Comparison of ENCODE assay signal across 39 cellular contexts in genomic region chrX:78429172-78429571, GRCh38.
"Had no signal": no experiment of that assay in that cellular context is flagged by ENCODE, and none has a peak within 500 bp of the region (broad histone marks: within the 10 kb centered on the region; RNA-seq: fewer than 3 reads in every experiment).

No MANE protein-coding gene starts in this region.

- FAIRE-seq: bronchial epithelial cell had no signal

- H3K4me3 ChIP-seq: adrenal gland, ascending aorta, body of pancreas, breast epithelium, cardiac muscle cell had no signal

- ATAC-seq: activated naive CD4-positive, alpha-beta T cell treated with anti-CD3 and anti-CD28 coated beads, Interleukin-2, amount 50 U/mL, for 72 hours; activated naive CD8-positive, alpha-beta T cell treated with anti-CD3 and anti-CD28 coated beads, Interleukin-2, amount 50 U/mL, for 24 hours; activated T-cell treated with anti-CD3 and anti-CD28 coated beads, Interleukin-2, amount 50 U/mL, for 4 hours; activated T-cell treated with anti-CD3 and anti-CD28 coated beads, Interleukin-2, amount 50 U/mL, for 72 hours; activated T-helper 17 cell treated with anti-CD3 and anti-CD28 coated beads, Interleukin-2, amount 50 U/mL, for 72 hours; body of pancreas had no signal

- H3K9me3 Mint-ChIP-seq: activated T-cell treated with anti-CD3 and anti-CD28 coated beads, Interleukin-2, amount 50 U/mL, for 24 hours; activated T-cell treated with anti-CD3 and anti-CD28 coated beads, Interleukin-2, amount 50 U/mL, for 4 hours; activated T-helper 17 cell treated with anti-CD3 and anti-CD28 coated beads, Interleukin-2, amount 50 U/mL, for 72 hours; brain had no signal

- H3K27ac ChIP-seq: adrenal gland, ascending aorta, body of pancreas, brain microvascular endothelial cell, breast epithelium, cardiac muscle cell had no signal

- DNase-seq: activated effector memory CD4-positive, alpha-beta T cell treated with anti-CD3 and anti-CD28 coated beads, Interleukin-2, amount 50 U/mL, for 16 hours; activated effector memory CD4-positive, alpha-beta T cell treated with Interleukin-2 at 50 U/mL for 16 hours; activated gamma-delta T cell; activated gamma-delta T cell treated with Interleukin-2 at 50 U/mL for 16 hours; activated naive CD4-positive, alpha-beta T cell; activated naive CD4-positive, alpha-beta T cell treated with anti-CD3 and anti-CD28 coated beads for 36 hours; activated naive CD4-positive, alpha-beta T cell treated with anti-CD3 and anti-CD28 coated beads, Interleukin-2, amount 10 ng/mL, durations not matched to agents 7 days and 5 days; activated naive CD4-positive, alpha-beta T cell treated with anti-CD3 and anti-CD28 coated beads, Interleukin-2, amount 50 U/mL, for 16 hours; activated naive CD4-positive, alpha-beta T cell treated with Interleukin-2 at 50 U/mL for 16 hours; activated naive CD8-positive, alpha-beta T cell treated with anti-CD3 and anti-CD28 coated beads for 36 hours; activated naive CD8-positive, alpha-beta T cell treated with anti-CD3 and anti-CD28 coated beads, Interleukin-2, amount 10 ng/mL, durations not matched to agents 7 days and 5 days; activated naive CD8-positive, alpha-beta T cell treated with anti-CD3 and anti-CD28 coated beads, Interleukin-2, amount 50 U/mL, for 24 hours; activated T-cell treated with anti-CD3 and anti-CD28 coated beads, Interleukin-2, amount 50 U/mL, for 1 hour; activated T-cell treated with anti-CD3 and anti-CD28 coated beads, Interleukin-2, amount 50 U/mL, for 24 hours; activated T-cell treated with anti-CD3 and anti-CD28 coated beads, Interleukin-2, amount 50 U/mL, for 4 hours; activated T-cell treated with anti-CD3 and anti-CD28 coated beads, Interleukin-2, amount 50 U/mL, for 48 hours; activated T-cell treated with anti-CD3 and anti-CD28 coated beads, Interleukin-2, amount 50 U/mL, for 72 hours; adrenal gland; amniotic stem cell; amygdala; anterior cingulate cortex; aorta; body of pancreas; brain microvascular endothelial cell; caudate nucleus; central memory CD4-positive, alpha-beta T cell; cerebellar nuclear complex had no signal

- H3K27me3 ChIP-seq: adrenal gland, ascending aorta, body of pancreas, brain microvascular endothelial cell, cardiac muscle cell had no signal

- H3K4me1 ChIP-seq: adrenal gland, ascending aorta, body of pancreas, breast epithelium had no signal

- H3K27ac Mint-ChIP-seq: activated naive CD4-positive, alpha-beta T cell treated with anti-CD3 and anti-CD28 coated beads for 36 hours; activated naive CD4-positive, alpha-beta T cell treated with anti-CD3 and anti-CD28 coated beads, Interleukin-2, amount 10 ng/mL, durations not matched to agents 7 days and 5 days; activated naive CD4-positive, alpha-beta T cell treated with anti-CD3 and anti-CD28 coated beads, Interleukin-2, amount 50 U/mL, for 72 hours; activated naive CD8-positive, alpha-beta T cell; activated naive CD8-positive, alpha-beta T cell treated with anti-CD3 and anti-CD28 coated beads for 36 hours; activated naive CD8-positive, alpha-beta T cell treated with anti-CD3 and anti-CD28 coated beads, Interleukin-2, amount 10 ng/mL, durations not matched to agents 7 days and 5 days; activated naive CD8-positive, alpha-beta T cell treated with anti-CD3 and anti-CD28 coated beads, Interleukin-2, amount 50 U/mL, for 24 hours; activated T-cell treated with anti-CD3 and anti-CD28 coated beads, Interleukin-2, amount 50 U/mL, for 24 hours; activated T-cell treated with anti-CD3 and anti-CD28 coated beads, Interleukin-2, amount 50 U/mL, for 72 hours; activated T-helper 1 cell treated with anti-CD3 and anti-CD28 coated beads, Interleukin-12 subunit alpha, Interleukin-12 subunit beta, Interleukin-2, Interleukin-4 antibody, amounts not matched to agents 30 ng/mL and 10 ng/mL and 1 ng/mL, durations not matched to agents 14 hours and 24 hours and 36 hours; activated T-helper 17 cell treated with anti-CD3 and anti-CD28 coated beads, Interleukin-2, amount 50 U/mL, for 72 hours; activated T-helper 2 cell treated with anti-CD3 and anti-CD28 coated beads, Interferon-gamma antibody, Interleukin-2, Interleukin-4, amounts not matched to agents 10 μg/mL and 5 μg/mL and 100 μg/mL, durations not matched to agents 14 hours and 24 hours and 36 hours; brain had no signal

- H3K9me3 ChIP-seq: adrenal gland, ascending aorta, body of pancreas, breast epithelium had no signal

- H3K4me3 Mint-ChIP-seq: activated naive CD4-positive, alpha-beta T cell treated with anti-CD3 and anti-CD28 coated beads for 36 hours; activated naive CD4-positive, alpha-beta T cell treated with anti-CD3 and anti-CD28 coated beads, Interleukin-2, amount 10 ng/mL, durations not matched to agents 7 days and 5 days; activated naive CD4-positive, alpha-beta T cell treated with anti-CD3 and anti-CD28 coated beads, Interleukin-2, amount 50 U/mL, for 24 hours; activated naive CD8-positive, alpha-beta T cell; activated naive CD8-positive, alpha-beta T cell treated with anti-CD3 and anti-CD28 coated beads for 36 hours; activated naive CD8-positive, alpha-beta T cell treated with anti-CD3 and anti-CD28 coated beads, Interleukin-2, amount 10 ng/mL, durations not matched to agents 7 days and 5 days; activated naive CD8-positive, alpha-beta T cell treated with anti-CD3 and anti-CD28 coated beads, Interleukin-2, amount 50 U/mL, for 24 hours; activated T-cell treated with anti-CD3 and anti-CD28 coated beads, Interleukin-2, amount 50 U/mL, for 24 hours; activated T-cell treated with anti-CD3 and anti-CD28 coated beads, Interleukin-2, amount 50 U/mL, for 4 hours; activated T-cell treated with anti-CD3 and anti-CD28 coated beads, Interleukin-2, amount 50 U/mL, for 72 hours; activated T-helper 1 cell treated with anti-CD3 and anti-CD28 coated beads, Interleukin-12 subunit alpha, Interleukin-12 subunit beta, Interleukin-2, Interleukin-4 antibody, amounts not matched to agents 30 ng/mL and 10 ng/mL and 1 ng/mL, durations not matched to agents 14 hours and 24 hours and 36 hours; activated T-helper 17 cell treated with anti-CD3 and anti-CD28 coated beads, Interleukin-2, amount 50 U/mL, for 72 hours; brain; central memory CD8-positive, alpha-beta T cell had no signal

- H3K4me1 Mint-ChIP-seq: activated naive CD4-positive, alpha-beta T cell treated with anti-CD3 and anti-CD28 coated beads, Interleukin-2, amount 50 U/mL, for 24 hours; activated naive CD8-positive, alpha-beta T cell treated with anti-CD3 and anti-CD28 coated beads for 36 hours; activated naive CD8-positive, alpha-beta T cell treated with anti-CD3 and anti-CD28 coated beads, Interleukin-2, amount 10 ng/mL, durations not matched to agents 7 days and 5 days; activated naive CD8-positive, alpha-beta T cell treated with anti-CD3 and anti-CD28 coated beads, Interleukin-2, amount 50 U/mL, for 24 hours; activated T-helper 17 cell treated with anti-CD3 and anti-CD28 coated beads, Interleukin-2, amount 50 U/mL, for 72 hours; brain; central memory CD8-positive, alpha-beta T cell had no signal

- H3K36me3 ChIP-seq: adrenal gland, ascending aorta, brain microvascular endothelial cell, breast epithelium, cardiac muscle cell had no signal

- H3K36me3 Mint-ChIP-seq: activated naive CD4-positive, alpha-beta T cell treated with anti-CD3 and anti-CD28 coated beads, Interleukin-2, amount 10 ng/mL, durations not matched to agents 7 days and 5 days; activated naive CD4-positive, alpha-beta T cell treated with anti-CD3 and anti-CD28 coated beads, Interleukin-2, amount 50 U/mL, for 72 hours; activated naive CD8-positive, alpha-beta T cell treated with anti-CD3 and anti-CD28 coated beads for 36 hours; activated naive CD8-positive, alpha-beta T cell treated with anti-CD3 and anti-CD28 coated beads, Interleukin-2, amount 10 ng/mL, durations not matched to agents 7 days and 5 days; brain had no signal

- H3K27me3 Mint-ChIP-seq: activated naive CD4-positive, alpha-beta T cell treated with anti-CD3 and anti-CD28 coated beads, Interleukin-2, amount 10 ng/mL, durations not matched to agents 7 days and 5 days; activated naive CD4-positive, alpha-beta T cell treated with anti-CD3 and anti-CD28 coated beads, Interleukin-2, amount 50 U/mL, for 24 hours; activated naive CD8-positive, alpha-beta T cell; activated naive CD8-positive, alpha-beta T cell treated with anti-CD3 and anti-CD28 coated beads for 36 hours; activated naive CD8-positive, alpha-beta T cell treated with anti-CD3 and anti-CD28 coated beads, Interleukin-2, amount 10 ng/mL, durations not matched to agents 7 days and 5 days; activated naive CD8-positive, alpha-beta T cell treated with anti-CD3 and anti-CD28 coated beads, Interleukin-2, amount 50 U/mL, for 24 hours; activated T-helper 17 cell treated with anti-CD3 and anti-CD28 coated beads, Interleukin-2, amount 50 U/mL, for 72 hours; central memory CD8-positive, alpha-beta T cell had no signal
